8 cellular contexts compared by ENCODE assay signal in the genomic region with DNA sequence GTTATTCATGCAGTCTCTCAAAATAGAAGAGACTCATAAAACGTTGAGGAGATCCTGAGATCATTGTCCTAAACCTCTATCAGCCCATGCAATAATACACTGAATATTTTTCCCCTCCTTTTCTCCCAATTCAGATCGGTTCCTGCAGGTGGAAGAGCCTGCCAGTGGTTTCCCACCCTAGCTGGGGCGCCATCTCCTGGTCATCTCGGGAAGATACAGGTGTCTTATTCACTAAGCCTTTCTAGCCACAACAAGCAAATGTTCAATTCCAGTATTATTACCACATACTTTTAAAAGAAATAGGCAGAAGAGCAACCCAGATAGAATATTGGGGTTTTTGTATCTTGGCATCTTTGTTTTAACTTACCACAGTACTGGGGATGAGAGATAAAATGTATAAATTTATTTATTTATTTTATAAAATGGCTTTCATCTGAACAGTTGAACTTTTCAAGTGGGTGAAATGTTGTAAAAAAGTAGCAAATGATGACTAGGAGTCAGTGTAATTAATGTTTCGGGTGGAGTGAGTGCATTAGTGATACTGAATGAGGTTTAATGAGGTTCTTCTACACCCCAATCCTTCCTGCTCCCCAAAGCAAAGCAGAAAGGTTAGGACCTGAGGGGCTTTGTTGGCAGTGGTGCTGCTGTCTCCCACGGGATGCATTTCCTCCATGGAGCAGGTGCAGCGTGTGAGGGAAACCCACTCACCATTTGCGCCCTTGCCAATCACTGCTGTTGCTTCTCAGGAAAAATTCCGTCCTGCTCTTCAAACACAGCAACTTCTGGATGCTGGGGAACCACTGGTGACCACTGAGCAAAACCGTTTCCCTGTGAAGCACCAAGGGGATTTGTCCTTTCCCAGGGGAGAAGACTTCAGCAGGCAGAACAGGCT.
A peak's percentile ranks its signal among the peaks of the same experiment; 100 is the strongest.
DNase-seq lines count a peak whose midpoint lies in the region; ATAC-seq and TF ChIP-seq lines count a peak whose summit lies in the region.

No MANE protein-coding gene starts in this region.

- WGBS in adrenal gland, 4 donors: 28 to 36% (median 30%) methylated on average over 10 of the region's 10 CpGs

- ATAC-seq in GM19351 (IDR thresholded peaks at IDR 0.05; ENCODE audit: unreplicated experiment): peak; percentile 74
- ATAC-seq in HG03460 (IDR thresholded peaks at IDR 0.05; ENCODE audit: unreplicated experiment): no peak

- H3K36me3 ChIP-seq in adrenal gland (replicated peaks in 1 of 2): no peaks in the 10 kb centered on the region

- TF ChIP-seq CTCF in NB4 (IDR thresholded peaks at IDR 0.05; ENCODE audit: low read depth, low read length) (peak; percentile 89), adrenal gland (IDR thresholded peaks at IDR 0.05) (peak; percentile 52 to 80 (median 68))

- H3K27ac ChIP-seq in adrenal gland: no peak overlapping the region

- TF ChIP-seq POLR2A in NB4 (IDR thresholded peaks at IDR 0.05; ENCODE audit: extremely low read depth, insufficient read length) (no peak), adrenal gland (IDR thresholded peaks at IDR 0.05) (no peak)

- H3K9me3 ChIP-seq in adrenal gland (replicated peaks in 1 of 3): no peaks in the 10 kb centered on the region

- H3K27me3 ChIP-seq in adrenal gland: no peaks in the 10 kb centered on the region

- intact Hi-C loops in adrenal gland (cut with DNase I): no loop called here

- H3K4me3 ChIP-seq in NB4 (ENCODE audit: low read depth, low read length): no peak overlapping the region
- H3K4me3 ChIP-seq in adrenal gland: no peak overlapping the region

- H3K4me1 ChIP-seq in adrenal gland (replicated peaks in 1 of 2): no peaks in the 10 kb centered on the region

- DNase-seq in AML-193 (lab: John Stamatoyannopoulos, UW) (peak; percentile 38 to 48), NB4 (ENCODE audit: low read depth) (peak; percentile 72), T follicular helper cell (ENCODE audit: low read depth) (peak; percentile 55), adrenal gland (peak; percentile 60 to 84 (median 76)), hepatic stellate cell (ENCODE audit: low spot score) (peak; percentile 66)
- peak; percentile 32 to 64 for DNase-seq in stimulated activated CD4-positive, alpha-beta T cell treated with anti-CD3 and anti-CD28 coated beads, Interleukin-12 subunit alpha, Interleukin-12 subunit beta, amount 100 ng/mL, for 24 hours (ENCODE audit: low read depth in 2 of 2)
